In genomic region chr2:237859533-237860272, GRCh38 we compare ENCODE assay signal across 9 cellular contexts. TPM values are rescaled to one million over a fixed set of nuclear protein-coding genes. Genes with fewer than 3 reads are reported as not detected.
A peak's percentile ranks its signal among the peaks of the same experiment; 100 is the strongest.
DNase-seq lines count a peak whose midpoint lies in the region; ATAC-seq and TF ChIP-seq lines count a peak whose summit lies in the region.
"Had no signal": no experiment of that assay in that cellular context is flagged by ENCODE, and none has a peak within 500 bp of the region (broad histone marks: within the 10 kb centered on the region; RNA-seq: fewer than 3 reads in every experiment).

Gene RAMP1, plus strand, starts transcription at chr2:237859623. Its CDS starts 53 bp downstream, at chr2:237859676.

- no peak within 1 kb of the TSS for H3K4me3 ChIP-seq in CD8-positive, alpha-beta memory T cell (ENCODE audit: low read length)

- peak within 1 kb of the TSS; percentile 48 for H3K4me3 Mint-ChIP-seq in activated CD4-positive, alpha-beta memory T cell treated with anti-CD3 and anti-CD28 coated beads, Interleukin-2, amount 10 ng/mL, durations not matched to agents 7 days and 5 days
- H3K4me3 Mint-ChIP-seq in CD8-positive, alpha-beta memory T cell: peak within 1 kb of the TSS in 3 of 7 donors; percentile 26 to 83 (median 51)

- H3K4me1 ChIP-seq in CD8-positive, alpha-beta memory T cell (ENCODE audit: insufficient read depth, low read length): no peaks in the 10 kb centered on the region

- peaks cover 50% of the 10 kb centered on the region for H3K27me3 Mint-ChIP-seq in activated CD4-positive, alpha-beta memory T cell treated with anti-CD3 and anti-CD28 coated beads, Interleukin-2, amount 10 ng/mL, durations not matched to agents 7 days and 5 days
- H3K27me3 Mint-ChIP-seq in CD8-positive, alpha-beta memory T cell: peaks cover 39 to 58% of the 10 kb centered on the region in 2 donors

- H3K27ac Mint-ChIP-seq in activated CD4-positive, alpha-beta memory T cell treated with anti-CD3 and anti-CD28 coated beads, Interleukin-2, amount 10 ng/mL, durations not matched to agents 7 days and 5 days: no peak within 1 kb of the TSS
- no peak within 1 kb of the TSS for H3K27ac Mint-ChIP-seq in CD8-positive, alpha-beta memory T cell

- POLR2A ChIA-PET in activated CD4-positive, alpha-beta memory T cell treated with anti-CD3 and anti-CD28 coated beads, Interleukin-2, amount 10 ng/mL, durations not matched to agents 7 days and 5 days (lab: Charles Lee): interaction anchor here (1.4 kb wide), 1 partner anchor 201 kb away, joined by 4 read pairs; the partner anchor contains the start of gene SCLY
- POLR2A ChIA-PET in CD8-positive, alpha-beta memory T cell (lab: Charles Lee): no interaction called here

- H3K9me3 ChIP-seq in CD8-positive, alpha-beta memory T cell (ENCODE audit: low read length): no peaks in the 10 kb centered on the region

- no peaks in the 10 kb centered on the region for H3K36me3 ChIP-seq in CD8-positive, alpha-beta memory T cell (ENCODE audit: insufficient read depth, low read length)

- peaks cover 4% of the 10 kb centered on the region for H3K36me3 Mint-ChIP-seq in activated CD4-positive, alpha-beta memory T cell treated with anti-CD3 and anti-CD28 coated beads, Interleukin-2, amount 10 ng/mL, durations not matched to agents 7 days and 5 days (ENCODE audit: low read depth)
- H3K36me3 Mint-ChIP-seq in CD8-positive, alpha-beta memory T cell: no peaks in the 10 kb centered on the region

- TF ChIP-seq CTCF in omental fat pad (IDR thresholded peaks at IDR 0.05): no peak

- ATAC-seq in omental fat pad (ENCODE audit: low FRiP score): peak; percentile 10

- H3K27ac ChIP-seq in CD8-positive, alpha-beta memory T cell (ENCODE audit: low read depth, low read length): no peak within 1 kb of the TSS

- H3K4me1 Mint-ChIP-seq in activated CD4-positive, alpha-beta memory T cell treated with anti-CD3 and anti-CD28 coated beads, Interleukin-2, amount 10 ng/mL, durations not matched to agents 7 days and 5 days: peaks cover 18% of the 10 kb centered on the region
- peaks cover 3 to 6% (median 4%) of the 10 kb centered on the region in 3 donors for H3K4me1 Mint-ChIP-seq in CD8-positive, alpha-beta memory T cell

- peak; percentile 41 for DNase-seq in activated CD4-positive, alpha-beta T cell treated with anti-CD3 and anti-CD28 coated beads for 48 hours
- DNase-seq in activated CD4-positive, alpha-beta T cell treated with anti-CD3 and anti-CD28 coated beads, Interleukin-2, amount 50 U/mL, for 4 hours: no peak
- no peak for DNase-seq in activated CD4-positive, alpha-beta memory T cell treated with anti-CD3 and anti-CD28 coated beads, Interleukin-2, amount 10 ng/mL, durations not matched to agents 7 days and 5 days
- DNase-seq in germinal center (ENCODE audit: low spot score) (peak; percentile 4), omental fat pad (ENCODE audit: low spot score) (no peak), SK-N-DZ (ENCODE audit: low spot score) (no peak)
- no peak for DNase-seq in activated effector memory CD4-positive, alpha-beta T cell treated with Interleukin-2 at 50 U/mL for 16 hours
- DNase-seq in CD8-positive, alpha-beta memory T cell: no peak
- DNase-seq: DND-41 had no signal

- CTCF ChIA-PET in activated CD4-positive, alpha-beta memory T cell treated with anti-CD3 and anti-CD28 coated beads, Interleukin-2, amount 10 ng/mL, durations not matched to agents 7 days and 5 days (lab: Charles Lee): no interaction called here
- CTCF ChIA-PET in CD8-positive, alpha-beta memory T cell (lab: Charles Lee): no interaction called here

- no peaks in the 10 kb centered on the region for H3K9me3 Mint-ChIP-seq in activated CD4-positive, alpha-beta memory T cell treated with anti-CD3 and anti-CD28 coated beads, Interleukin-2, amount 10 ng/mL, durations not matched to agents 7 days and 5 days
- no peaks in the 10 kb centered on the region for H3K9me3 Mint-ChIP-seq in CD8-positive, alpha-beta memory T cell

- no peaks in the 10 kb centered on the region for H3K27me3 ChIP-seq in CD8-positive, alpha-beta memory T cell (ENCODE audit: insufficient read depth, low read length, poor library complexity, severe bottlenecking)

RNA-seq across cellular contexts. Expression of gene RAMP1, which starts in this region (rescaled TPM):
- total RNA-seq in activated CD4-positive, alpha-beta memory T cell treated with anti-CD3 and anti-CD28 coated beads, Interleukin-2, amount 10 ng/mL, durations not matched to agents 7 days and 5 days: 1 to 10 TPM; 8.1 to 9.6 TPM
- 10 to 100 TPM in 3 of 4 donors, 1 to 10 TPM in 1; 1.3 to 50.8 (median 31.5) TPM for total RNA-seq in omental fat pad
- 205 and 267 TPM in 2 replicates for polyA plus RNA-seq in SK-N-DZ (2014; cell fraction: cytosol; rRNA removed)
- 123 and 129 TPM in 2 replicates for polyA plus RNA-seq in SK-N-DZ (2014; cell fraction: nucleus; rRNA removed)
- total RNA-seq in CD8-positive, alpha-beta memory T cell: under 1 TPM; 0.60 to 0.63 TPM
- 0.59 TPM for polyA plus RNA-seq in CD8-positive, alpha-beta memory T cell

Comparison
In these comparisons a context has a peak if more than half of its experiments do, and no peak if none do; other contexts are left out.
1. DNase-seq: peak in activated CD4-positive, alpha-beta T cell treated with anti-CD3 and anti-CD28 coated beads for 48 hours (single experiment) and germinal center (single experiment); none in activated CD4-positive, alpha-beta T cell treated with anti-CD3 and anti-CD28 coated beads, Interleukin-2, amount 50 U/mL, for 4 hours (0 of 2), activated CD4-positive, alpha-beta memory T cell treated with anti-CD3 and anti-CD28 coated beads, Interleukin-2, amount 10 ng/mL, durations not matched to agents 7 days and 5 days (single experiment), omental fat pad (single experiment), activated effector memory CD4-positive, alpha-beta T cell treated with Interleukin-2 at 50 U/mL for 16 hours (single experiment), SK-N-DZ (single experiment) and CD8-positive, alpha-beta memory T cell (0 of 5).